Comparison of ENCODE assay signal across 19 cellular contexts in genomic region chr7:92547579-92547978, GRCh38. TPM values are rescaled to one million over a fixed set of nuclear protein-coding genes. Genes with fewer than 3 reads are reported as not detected.
DNase-seq lines count a peak whose midpoint lies in the region; ATAC-seq and TF ChIP-seq lines count a peak whose summit lies in the region.
"Had no signal": no experiment of that assay in that cellular context is flagged by ENCODE, and none has a peak within 500 bp of the region (broad histone marks: within the 10 kb centered on the region; RNA-seq: fewer than 3 reads in every experiment).

No MANE protein-coding gene starts in this region.

- no peak for TF ChIP-seq POLR2A in gastrocnemius medialis (IDR thresholded peaks at IDR 0.05)

- POLR2A ChIA-PET in PC-3 (lab: Charles Lee; ENCODE audit: unreplicated experiment) (no interaction called here), MCF 10A (lab: Yijun Ruan, JAX) (interaction anchor here (2.3 kb wide), 1 partner anchor 19 kb away, joined by 10 read pairs; the partner anchor contains the start of genes PEX1 and RBM48)

- BruUV-seq in PC-3 (replicated peaks; lab: Mats Ljungman, UMichigan), result no TSS peak
- no TSS peak for BruUV-seq in MCF 10A (replicated peaks; lab: Mats Ljungman, UMichigan)

- no peak overlapping the region for H3K4me2 ChIP-seq in PC-3 (ENCODE audit: low read length)

- no peaks in the 10 kb centered on the region for H3K27me3 Mint-ChIP-seq in MCF 10A (ENCODE audit: insufficient read depth, unreplicated experiment)

- TF ChIP-seq CTCF in PC-3 (conservative IDR thresholded peaks at IDR 0.05; ENCODE audit: low read depth, low read length), result no peak
- no peak for TF ChIP-seq CTCF in psoas muscle (IDR thresholded peaks at IDR 0.05)
- TF ChIP-seq CTCF in MCF 10A (IDR thresholded peaks at IDR 0.05; ENCODE audit: unreplicated experiment), result no peak
- no peak for TF ChIP-seq CTCF in gastrocnemius medialis (IDR thresholded peaks at IDR 0.05 in 4 of 5, conservative IDR thresholded peaks at IDR 0.05 in 1 of 5)
- TF ChIP-seq CTCF in GM13976 (IDR thresholded peaks at IDR 0.05; ENCODE audit: borderline replicate concordance, control extremely low read depth, extremely low read depth, insufficient read depth, missing control alignments), result no peak

- CTCF ChIA-PET in PC-3 (lab: Charles Lee) (interaction anchor here (1.6 kb wide), 1 partner anchor 19 kb away, joined by 8 read pairs; the partner anchor contains the start of gene RBM48), MCF 10A (lab: Yijun Ruan, JAX) (no interaction called here)

- no peaks in the 10 kb centered on the region for H3K4me1 ChIP-seq in PC-3 (ENCODE audit: insufficient read depth, low read length)
- no peaks in the 10 kb centered on the region for H3K4me1 ChIP-seq in psoas muscle
- H3K4me1 ChIP-seq in gastrocnemius medialis, result no peaks in the 10 kb centered on the region
- H3K4me1 ChIP-seq: SJSA1 had no signal

- H3K4me3 ChIP-seq in PC-3 (ENCODE audit: low read length), result no peak overlapping the region
- H3K4me3 ChIP-seq in psoas muscle, result no peak overlapping the region
- no peak overlapping the region for H3K4me3 ChIP-seq in gastrocnemius medialis
- H3K4me3 ChIP-seq: SJSA1 had no signal

- H3K27me3 ChIP-seq in PC-3 (ENCODE audit: low read length) (no peaks in the 10 kb centered on the region), psoas muscle (ENCODE audit: insufficient read depth in 3 of 3, low read length in 2 of 3) (no peaks in the 10 kb centered on the region), gastrocnemius medialis (no peaks in the 10 kb centered on the region)
- H3K27me3 ChIP-seq: SJSA1 had no signal

- no peaks in the 10 kb centered on the region for H3F3A ChIP-seq in PC-3 (ENCODE audit: low read length, unreplicated experiment)

- H2AFZ ChIP-seq in PC-3 (ENCODE audit: low read length), result no peak overlapping the region

- H3K4me3 Mint-ChIP-seq in MCF 10A (ENCODE audit: unreplicated experiment), result no peak overlapping the region
- H3K4me3 Mint-ChIP-seq: CD8-positive, alpha-beta memory T cell had no signal

- 71 to 76% (median 73%) methylated on average over 6 of the region's 6 CpGs for WGBS in psoas muscle, 3 donors

- DNase-seq in PC-3 (no peak), astrocyte of the hippocampus (ENCODE audit: low read depth, low spot score) (peak; percentile 53), left lobe of liver (ENCODE audit: low spot score) (peak; percentile 64), psoas muscle (no peak), MCF 10A (ENCODE audit: unreplicated experiment) (no peak), SHP77 (lab: John Stamatoyannopoulos, UW) (no peak), gastrocnemius medialis (no peak), GM13976 (ENCODE audit: low spot score) (no peak)
- DNase-seq: CD8-positive, alpha-beta memory T cell; GF-D8; KG1; MM.1S; NCI-H1105; NCI-H1930; NCI-H2171 treated with DMSO at 0.1 percent for 48 hours; NCI-H510A; NCI-H82 had no signal

- H3K9me3 ChIP-seq in PC-3 (ENCODE audit: low read length) (no peaks in the 10 kb centered on the region), psoas muscle (no peaks in the 10 kb centered on the region), gastrocnemius medialis (no peaks in the 10 kb centered on the region)
- H3K9me3 ChIP-seq: SJSA1 had no signal

- in situ Hi-C loops in gastrocnemius medialis (cut with MboI; ENCODE audit: low sequenced_read_pairs in 4 of 4) (loop anchor here in 1 of 4 donors (25.0 kb wide), 1 partner anchor 310 kb away; the partner anchor contains the start of genes ANKIB1 and KRIT1), GM13976 (cut with MboI; ENCODE audit: low sequenced_read_pairs, unreplicated experiment) (no loop called here)

- intact Hi-C loops in PC-3 (cut with micrococcal nuclease) (no loop called here), psoas muscle (cut with DNase I) (no loop called here), MCF 10A (cut with micrococcal nuclease) (no loop called here), gastrocnemius medialis (cut with DNase I; ENCODE audit: low total_unique reads) (no loop called here)

- H3K27ac ChIP-seq in PC-3 (ENCODE audit: low read length) (no peak overlapping the region), psoas muscle (no peak overlapping the region), gastrocnemius medialis (no peak overlapping the region)
- H3K27ac ChIP-seq: HL-60, SJSA1 had no signal

- H3K36me3 Mint-ChIP-seq in MCF 10A (ENCODE audit: insufficient read depth, unreplicated experiment), result no peaks in the 10 kb centered on the region
- H3K36me3 Mint-ChIP-seq: CD8-positive, alpha-beta memory T cell had no signal

- ATAC-seq in PC-3, result peak; percentile 84
- peak; percentile 95 for ATAC-seq in left lobe of liver
- peak in 3 of 4 donors; percentile 45 to 76 (median 57) for ATAC-seq in psoas muscle
- ATAC-seq in gastrocnemius medialis, result no peak

- H3K36me3 ChIP-seq in PC-3 (ENCODE audit: low read depth, low read length) (no peaks in the 10 kb centered on the region), psoas muscle (ENCODE audit: insufficient read depth in 1 of 2, low read depth in 1 of 2) (no peaks in the 10 kb centered on the region), gastrocnemius medialis (no peaks in the 10 kb centered on the region)
- H3K36me3 ChIP-seq: SJSA1 had no signal

- H3K27ac Mint-ChIP-seq in MCF 10A (ENCODE audit: low read depth, unreplicated experiment), result no peak overlapping the region
- H3K27ac Mint-ChIP-seq: CD8-positive, alpha-beta memory T cell had no signal

- H3K9me2 ChIP-seq in PC-3 (replicated peaks; ENCODE audit: low read length), result no peaks in the 10 kb centered on the region

- H3K4me1 Mint-ChIP-seq in MCF 10A (ENCODE audit: insufficient read depth, unreplicated experiment), result no peaks in the 10 kb centered on the region
- H3K4me1 Mint-ChIP-seq: CD8-positive, alpha-beta memory T cell had no signal

- H4K20me1 ChIP-seq in PC-3 (ENCODE audit: low read length), result no peaks in the 10 kb centered on the region

- H3K79me2 ChIP-seq in PC-3 (ENCODE audit: low read length), result no peaks in the 10 kb centered on the region

- no peaks in the 10 kb centered on the region for H3K9me3 Mint-ChIP-seq in MCF 10A (ENCODE audit: unreplicated experiment)
- H3K9me3 Mint-ChIP-seq: CD8-positive, alpha-beta memory T cell had no signal

- no peak overlapping the region for H3K9ac ChIP-seq in PC-3 (ENCODE audit: low read length)

RNA-seq across cellular contexts. Expression of gene RBM48, which starts 19.0 kb away (rescaled TPM):
- 5.7 and 8.2 TPM in 2 replicates for total RNA-seq in PC-3 (2014; rRNA removed)
- 4.9 TPM for total RNA-seq in left lobe of liver
- total RNA-seq in psoas muscle, result 10 to 100 TPM in 2 of 4 donors, 1 to 10 TPM in 2; 7.7 to 15.8 (median 10.3) TPM
- 10 to 100 TPM in 2 of 3 donors, 1 to 10 TPM in 1; 9.2 to 28.0 (median 12.7) TPM for polyA plus RNA-seq in psoas muscle
- 10.4 and 10.7 TPM in 2 replicates for total RNA-seq in MCF 10A (2022)
- total RNA-seq in gastrocnemius medialis, result 10 to 100 TPM in 1 of 4 donors, 1 to 10 TPM in 3; 8.0 to 11.2 (median 8.8) TPM

RNA-seq across cellular contexts. Expression of gene PEX1, which starts 19.3 kb away (rescaled TPM):
- total RNA-seq in PC-3 (2014; rRNA removed) (6.2 and 8.5 TPM in 2 replicates), left lobe of liver (11.0 TPM), psoas muscle (10 to 100 TPM; 11.1 to 14.2 (median 11.8) TPM), MCF 10A (2022) (12.4 and 12.6 TPM in 2 replicates), gastrocnemius medialis (10 to 100 TPM in 3 of 4 donors, 1 to 10 TPM in 1; 8.0 to 22.3 (median 12.3) TPM)
- 1 to 10 TPM; 3.9 to 7.5 (median 6.7) TPM for polyA plus RNA-seq in psoas muscle

RNA-seq across cellular contexts. Expression of gene FAM133B, which starts 42.6 kb away (rescaled TPM):
- total RNA-seq in PC-3 (2014; rRNA removed), result 22.6 and 25.9 TPM in 2 replicates
- 9.1 TPM for total RNA-seq in left lobe of liver
- 10 to 100 TPM in 2 of 4 donors, 1 to 10 TPM in 2; 9.1 to 16.3 (median 11.1) TPM for total RNA-seq in psoas muscle
- 10 to 100 TPM; 16.3 to 23.1 (median 17.4) TPM for polyA plus RNA-seq in psoas muscle
- 27.8 and 33.7 TPM in 2 replicates for total RNA-seq in MCF 10A (2022)
- total RNA-seq in gastrocnemius medialis, result 10 to 100 TPM; 10.8 to 14.9 (median 12.6) TPM

Comparison
In these comparisons a context has a peak if more than half of its experiments do, and no peak if none do; other contexts are left out.
1. ATAC-seq: peak in PC-3 (single experiment), left lobe of liver (single experiment) and psoas muscle (3 of 4); none in gastrocnemius medialis (0 of 2).
2. DNase-seq: peak in astrocyte of the hippocampus (single experiment) and left lobe of liver (single experiment); none in PC-3 (single experiment), psoas muscle (0 of 2), MCF 10A (single experiment), SHP77 (0 of 2), gastrocnemius medialis (0 of 2) and GM13976 (single experiment).